In genomic region chr20:36644713-36645109, GRCh38 we compare ENCODE assay signal across 12 cellular contexts. TPM values are rescaled to one million over a fixed set of nuclear protein-coding genes. Genes with fewer than 3 reads are reported as not detected.
A peak's percentile ranks its signal among the peaks of the same experiment; 100 is the strongest.
DNase-seq lines count a peak whose midpoint lies in the region; ATAC-seq and TF ChIP-seq lines count a peak whose summit lies in the region.
"Had no signal": no experiment of that assay in that cellular context is flagged by ENCODE, and none has a peak within 500 bp of the region (broad histone marks: within the 10 kb centered on the region; RNA-seq: fewer than 3 reads in every experiment).

No MANE protein-coding gene starts in this region.

- no peak for DNase-seq in Peyer's patch
- DNase-seq in activated T-cell treated with anti-CD3 and anti-CD28 coated beads for 4 hours, result peak; percentile 45
- DNase-seq in lower lobe of right lung, result no peak
- DNase-seq in stimulated activated CD8-positive, alpha-beta memory T cell treated with anti-CD3 and anti-CD28 coated beads, Interleukin-15, amount 100 ng/mL, for 48 hours (ENCODE audit: low read depth in 2 of 2), result peak; percentile 40 to 43
- no peak for DNase-seq in GM10266 (ENCODE audit: extremely low spot score)
- DNase-seq in NCI-H774 (lab: John Stamatoyannopoulos, UW), result no peak
- DNase-seq in COR-L47 (lab: John Stamatoyannopoulos, UW), result no peak
- DNase-seq in left colon, result no peak
- DNase-seq: heart left ventricle, NCI-H69, right cardiac atrium had no signal

- H3K27me3 ChIP-seq in Peyer's patch (no peaks in the 10 kb centered on the region), lower lobe of right lung (ENCODE audit: low read depth) (no peaks in the 10 kb centered on the region)
- H3K27me3 ChIP-seq: heart left ventricle had no signal

- peak overlapping the region; percentile 60 to 81 (median 70) for H3K27ac ChIP-seq in Peyer's patch
- no peak overlapping the region for H3K27ac ChIP-seq in lower lobe of right lung
- H3K27ac ChIP-seq: thoracic aorta had no signal

- H3K4me1 ChIP-seq in Peyer's patch, result peaks cover 0 to 11% (median 0%) of the 10 kb centered on the region in 4 donors
- no peaks in the 10 kb centered on the region for H3K4me1 ChIP-seq in lower lobe of right lung

- no peaks in the 10 kb centered on the region for H3K36me3 ChIP-seq in Peyer's patch
- H3K36me3 ChIP-seq in lower lobe of right lung, result no peaks in the 10 kb centered on the region
- H3K36me3 ChIP-seq: heart left ventricle, thoracic aorta had no signal

- ATAC-seq in lower lobe of right lung (no peak), left colon (no peak)
- ATAC-seq: right cardiac atrium had no signal

- intact Hi-C loops in lower lobe of right lung (cut with DNase I), result no loop called here
- intact Hi-C loops in left colon (cut with DNase I, micrococcal nuclease), result no loop called here

- H3K9me3 ChIP-seq in Peyer's patch, result no peaks in the 10 kb centered on the region
- no peaks in the 10 kb centered on the region for H3K9me3 ChIP-seq in lower lobe of right lung
- H3K9me3 ChIP-seq: heart left ventricle, thoracic aorta had no signal

- H3K4me3 ChIP-seq in Peyer's patch, result peak overlapping the region; percentile 9 to 45 (median 32)
- peak overlapping the region; percentile 39 for H3K4me3 ChIP-seq in lower lobe of right lung
- H3K4me3 ChIP-seq: thoracic aorta had no signal

- no peak for TF ChIP-seq POLR2A in Peyer's patch (IDR thresholded peaks at IDR 0.05)

- TF ChIP-seq CTCF in Peyer's patch (IDR thresholded peaks at IDR 0.05), result no peak
- no peak for TF ChIP-seq CTCF in lower lobe of right lung (IDR thresholded peaks at IDR 0.05)
- TF ChIP-seq CTCF in GM10266 (IDR thresholded peaks at IDR 0.05; ENCODE audit: control insufficient read depth, insufficient read depth, low read depth, missing control alignments), result no peak

RNA-seq across cellular contexts. Expression of gene SLA2, which starts 1.3 kb away (rescaled TPM):
- total RNA-seq in Peyer's patch (1 to 10 TPM; 2.8 to 5.0 (median 3.6) TPM), lower lobe of right lung (1.4 TPM), left colon (1 to 10 TPM in 1 of 2 donors, under 1 TPM in 1; 0.89 to 1.3 TPM)

RNA-seq across cellular contexts. Expression of gene RAB5IF, which starts 39.1 kb away (rescaled TPM):
- total RNA-seq in Peyer's patch, result 100 to 1,000 TPM in 2 of 4 donors, 10 to 100 TPM in 2; 55.6 to 193 (median 105) TPM
- 100.0 TPM for total RNA-seq in lower lobe of right lung
- total RNA-seq in left colon, result 100 to 1,000 TPM; 161 to 165 TPM

Comparison
In these comparisons a context has a peak if more than half of its experiments do, and no peak if none do; other contexts are left out.
1. DNase-seq: peak in activated T-cell treated with anti-CD3 and anti-CD28 coated beads for 4 hours (single experiment) and stimulated activated CD8-positive, alpha-beta memory T cell treated with anti-CD3 and anti-CD28 coated beads, Interleukin-15, amount 100 ng/mL, for 48 hours (2 of 2); none in Peyer's patch (0 of 3), lower lobe of right lung (single experiment), GM10266 (single experiment), NCI-H774 (single experiment), COR-L47 (single experiment) and left colon (0 of 2).